Comparison of ENCODE assay signal across 8 cellular contexts in the genomic region with DNA sequence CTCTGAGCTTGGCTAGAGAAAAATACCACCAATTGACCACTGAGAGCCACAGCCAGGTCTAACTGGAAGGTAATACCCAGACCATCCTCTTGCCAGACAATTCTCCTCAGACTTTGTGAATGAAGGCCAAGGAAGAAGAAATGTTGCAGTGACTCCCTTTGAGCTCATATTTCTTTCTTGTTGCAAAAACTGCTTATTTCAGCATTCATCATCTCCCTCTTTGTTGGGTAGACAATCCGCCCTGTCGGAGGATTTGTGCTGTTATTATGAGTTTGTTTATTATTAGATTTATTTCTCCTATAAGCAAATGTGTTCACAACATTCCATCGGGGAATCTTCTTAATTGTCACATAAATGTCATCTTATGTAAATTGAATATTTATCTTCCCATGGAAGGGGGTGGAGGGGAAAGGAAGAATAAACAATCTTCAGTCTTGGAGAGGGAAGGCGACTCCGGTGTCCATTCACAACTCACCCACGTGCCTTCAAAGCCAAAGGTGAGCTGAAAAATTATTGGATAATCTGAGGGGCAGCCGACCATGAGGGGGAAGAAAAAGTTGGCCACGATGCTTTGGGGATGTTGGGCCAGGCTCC. TPM values are rescaled to one million over a fixed set of nuclear protein-coding genes. Genes with fewer than 3 reads are reported as not detected.
DNase-seq lines count a peak whose midpoint lies in the region; ATAC-seq and TF ChIP-seq lines count a peak whose summit lies in the region.

No MANE protein-coding gene starts in this region.

- H3K36me3 Mint-ChIP-seq in Calu3 (ENCODE audit: insufficient read depth, unreplicated experiment): peaks cover 52% of the 10 kb centered on the region

- no peak for ATAC-seq in PC-3

- H3K4me1 Mint-ChIP-seq in Calu3 (ENCODE audit: low read depth, unreplicated experiment): peaks cover 49% of the 10 kb centered on the region

- H3K27ac Mint-ChIP-seq in Calu3 (ENCODE audit: unreplicated experiment): peak overlapping the region; percentile 76

- H3K79me2 ChIP-seq in PC-3 (ENCODE audit: low read length): peaks cover 38% of the 10 kb centered on the region

- BruUV-seq in Calu3 (replicated peaks; lab: Mats Ljungman, UMichigan) (TSS peak; percentile 61), PC-3 (replicated peaks; lab: Mats Ljungman, UMichigan) (no TSS peak)

- DNase-seq in Calu3 (no peak), PC-3 (no peak), epithelial cell of esophagus (ENCODE audit: low read depth) (no peak), ovary (no peak), head of caudate nucleus (no peak), GM19238 (ENCODE audit: insufficient read length, low spot score) (no peak), DMS 273 treated with DMSO at 0.1 percent for 48 hours (lab: John Stamatoyannopoulos, UW) (no peak)
- DNase-seq in stimulated activated CD4-positive, alpha-beta T cell treated with anti-CD3 and anti-CD28 coated beads, Interleukin-4, amount 100 ng/mL, for 4 hours: no peak

- H3K9me2 ChIP-seq in PC-3 (replicated peaks; ENCODE audit: low read length): no peaks in the 10 kb centered on the region

- 10 to 12% (median 11%) methylated on average over 8 of the region's 8 CpGs for WGBS in ovary, 3 donors

- H3K36me3 ChIP-seq in PC-3 (ENCODE audit: low read depth, low read length) (no peaks in the 10 kb centered on the region), ovary (no peaks in the 10 kb centered on the region)

- H3K4me2 ChIP-seq in PC-3 (ENCODE audit: low read length): peak overlapping the region; percentile 89

- POLR2A ChIA-PET in PC-3 (lab: Charles Lee; ENCODE audit: unreplicated experiment): interaction anchor here (0.6 to 0.8 kb wide), 2 partner anchors 18 to 100 kb away, joined by 4 to 11 read pairs; no protein-coding TSS in a partner anchor

- H3K4me3 Mint-ChIP-seq in Calu3 (ENCODE audit: low read depth, unreplicated experiment): peak overlapping the region; percentile 92

- H3K4me3 ChIP-seq in PC-3 (ENCODE audit: low read length) (peak overlapping the region; percentile 76), epithelial cell of esophagus (ENCODE audit: low read length) (peak overlapping the region; percentile 88), ovary (peak overlapping the region; percentile 90)

- H3K27ac ChIP-seq in PC-3 (ENCODE audit: low read length): peak overlapping the region; percentile 86
- H3K27ac ChIP-seq in ovary: peak overlapping the region; percentile 92 to 96

- H2AFZ ChIP-seq in PC-3 (ENCODE audit: low read length): peak overlapping the region; percentile 68

- no peaks in the 10 kb centered on the region for H3K27me3 Mint-ChIP-seq in Calu3 (ENCODE audit: unreplicated experiment)

- CTCF ChIA-PET in Calu3 (lab: Charles Lee) (interaction anchor here (0.6 to 2.6 kb wide), 12 partner anchors 9 to 144 kb away, joined by 3 to 13 read pairs (median 4); partner anchors contain the start of gene CDKN2AIPNL), PC-3 (lab: Charles Lee) (interaction anchor here (0.6 to 0.8 kb wide), 2 partner anchors 64 to 149 kb away, joined by 3 to 6 read pairs; no protein-coding TSS in a partner anchor)

- H3F3A ChIP-seq in PC-3 (ENCODE audit: low read length, unreplicated experiment): no peaks in the 10 kb centered on the region

- H3K27me3 ChIP-seq in PC-3 (ENCODE audit: low read length): no peaks in the 10 kb centered on the region
- H3K27me3 ChIP-seq in ovary: no peaks in the 10 kb centered on the region

- no peak for TF ChIP-seq POLR2A in ovary (IDR thresholded peaks at IDR 0.05)

- H3K9ac ChIP-seq in PC-3 (ENCODE audit: low read length): peak overlapping the region; percentile 90

- H4K20me1 ChIP-seq in PC-3 (ENCODE audit: low read length): no peaks in the 10 kb centered on the region; the same call in 1 of the 2 replicates

- no peaks in the 10 kb centered on the region for H3K9me3 ChIP-seq in PC-3 (ENCODE audit: low read length)
- H3K9me3 ChIP-seq in ovary: no peaks in the 10 kb centered on the region

- no peak for TF ChIP-seq CTCF in Calu3 (IDR thresholded peaks at IDR 0.05; ENCODE audit: unreplicated experiment)
- no peak for TF ChIP-seq CTCF in PC-3 (conservative IDR thresholded peaks at IDR 0.05; ENCODE audit: low read depth, low read length)
- no peak for TF ChIP-seq CTCF in epithelial cell of esophagus (IDR thresholded peaks at IDR 0.05; ENCODE audit: insufficient read depth, low read depth, low read length, missing control alignments)
- peak in 1 of 3 donors; percentile 22 for TF ChIP-seq CTCF in ovary (IDR thresholded peaks at IDR 0.05)

- intact Hi-C loops in Calu3 (cut with micrococcal nuclease; ENCODE audit: unreplicated experiment): loop anchor here (2.0 kb wide), 1 partner anchor 13 kb away; no protein-coding TSS in a partner anchor
- intact Hi-C loops in PC-3 (cut with micrococcal nuclease): loop anchor here (5.0 kb wide), 1 partner anchor 56 kb away; no protein-coding TSS in a partner anchor
- intact Hi-C loops in ovary (cut with DNase I): loop anchor here in 2 of 4 donors (2.0 kb wide), 1 partner anchor 113 kb away; the partner anchor contains the start of gene CDKN2AIPNL (in 2 of the 2)
- intact Hi-C loops in head of caudate nucleus (cut with DNase I): loop anchor here (2.0 to 10.0 kb wide), 2 partner anchors 111 to 351 kb away; partner anchors contain the start of gene TXNDC15

- TF ChIP-seq EP300 in ovary (IDR thresholded peaks at IDR 0.05): no peak

- H3K4me1 ChIP-seq in PC-3 (ENCODE audit: insufficient read depth, low read length) (peaks cover 16% of the 10 kb centered on the region), ovary (ENCODE audit: insufficient read depth) (peaks cover 10% of the 10 kb centered on the region)

- H3K9me3 Mint-ChIP-seq in Calu3 (ENCODE audit: low read depth, unreplicated experiment): no peaks in the 10 kb centered on the region

RNA-seq across cellular contexts. Expression of gene JADE2, which starts 1.8 kb away (rescaled TPM):
- 93.4 and 128 TPM in 2 replicates for total RNA-seq in Calu3 (2022)
- 33.2 and 42.3 TPM in 2 replicates for total RNA-seq in PC-3 (2014; rRNA removed)
- total RNA-seq in ovary: 10 to 100 TPM; 31.4 to 82.9 (median 74.9) TPM
- polyA plus RNA-seq in ovary: 10 to 100 TPM; 23.2 to 28.1 TPM
